Comparison of ENCODE assay signal across 8 cellular contexts in genomic region chr21:33901421-33902288, GRCh38. TPM values are rescaled to one million over a fixed set of nuclear protein-coding genes. Genes with fewer than 3 reads are reported as not detected.
A peak's percentile ranks its signal among the peaks of the same experiment; 100 is the strongest.
DNase-seq lines count a peak whose midpoint lies in the region; ATAC-seq, FAIRE-seq and TF ChIP-seq lines count a peak whose summit lies in the region.

No MANE protein-coding gene starts in this region.

- RAD21 ChIA-PET in GM12878 (lab: Charles Lee; ENCODE audit: unreplicated experiment), result interaction anchor here (0.9 kb wide), 1 partner anchor 296 kb away, joined by 5 read pairs; no protein-coding TSS in a partner anchor

- TF ChIP-seq POLR2A in GM12878 (IDR thresholded peaks at IDR 0.05; ENCODE audit: low read depth, low read length), result no peak
- TF ChIP-seq POLR2A in uterus (IDR thresholded peaks at IDR 0.05), result no peak

- H3K4me1 ChIP-seq in A673 (ENCODE audit: insufficient read depth, low read length, poor library complexity, severe bottlenecking) (no peaks in the 10 kb centered on the region), GM12878 (ENCODE audit: control insufficient read depth, insufficient read depth, low read length) (no peaks in the 10 kb centered on the region), uterus (no peaks in the 10 kb centered on the region)

- H3K36me3 ChIP-seq in A673 (ENCODE audit: insufficient read depth, low read length, poor library complexity, severe bottlenecking), result peaks cover 38% of the 10 kb centered on the region
- peaks cover 25 to 32% of the 10 kb centered on the region in 2 experiments for H3K36me3 ChIP-seq in GM12878 (ENCODE audit: control insufficient read depth in 2 of 2, insufficient read depth in 2 of 2, low read length in 1 of 2)
- no peaks in the 10 kb centered on the region for H3K36me3 ChIP-seq in uterus

- POLR2A ChIA-PET in A673 (lab: Charles Lee; ENCODE audit: low non-redundant PET) (no interaction called here), GM12878 (lab: Charles Lee) (no interaction called here)

- H2AFZ ChIP-seq in GM12878 (ENCODE audit: control insufficient read depth, low read depth, low read length), result no peak overlapping the region

- H3K27me3 ChIP-seq in A673 (replicated peaks; ENCODE audit: insufficient read depth, low read depth, low read length, poor library complexity) (no peaks in the 10 kb centered on the region), GM12878 (replicated peaks in 1 of 2; ENCODE audit: control insufficient read depth in 2 of 2, insufficient read depth in 2 of 2, low read length in 1 of 2) (no peaks in the 10 kb centered on the region), uterus (no peaks in the 10 kb centered on the region)

- BruUV-seq in A673 (replicated peaks; lab: Mats Ljungman, UMichigan), result no TSS peak
- BruUV-seq in GM12878 (replicated peaks; lab: Mats Ljungman, UMichigan), result no TSS peak

- in situ Hi-C loops in GM12878 (cut with MboI), result no loop called here

- H3K27ac ChIP-seq in A673 (ENCODE audit: low read depth, low read length, poor library complexity, severe bottlenecking) (no peak overlapping the region), GM12878 (ENCODE audit: control insufficient read depth, insufficient read depth) (no peak overlapping the region), uterus (peak overlapping the region in 1 of 2 donors; percentile 5)

- DNase-seq in A673 (ENCODE audit: low spot score) (peak; percentile 72), ELR (ENCODE audit: low read depth) (peak; percentile 61), NCI-H2227 treated with DMSO at 0.1 percent for 48 hours (lab: John Stamatoyannopoulos, UW) (peak; percentile 25), GM12878 (ENCODE audit: low read depth, low spot score) (no peak), left kidney (ENCODE audit: low read depth, low spot score) (peak; percentile 80), uterus (peak; percentile 28 to 30), GM19240 (ENCODE audit: insufficient read length, low spot score) (no peak)

- TF ChIP-seq RAD21 in GM12878 (IDR thresholded peaks at IDR 0.05; ENCODE audit: insufficient read depth, low read depth, low read length), result peak; percentile 31; the same call in 1 of the 2 replicates

- intact Hi-C loops in A673 (cut with micrococcal nuclease; ENCODE audit: unreplicated experiment), result no loop called here
- intact Hi-C loops in GM12878 (cut with micrococcal nuclease; ENCODE audit: unreplicated experiment), result no loop called here
- intact Hi-C loops in uterus (cut with DNase I; ENCODE audit: low total_unique reads), result no loop called here

- 86% methylated on average over 13 of the region's 13 CpGs for WGBS in GM12878 (ENCODE audit: insufficient coverage, insufficient replicate concordance, low lambda C conversion rate, missing lambda C conversion rate)

- no peak overlapping the region for H3K9ac ChIP-seq in GM12878 (ENCODE audit: control insufficient read depth, insufficient read depth, low read length)

- ATAC-seq in GM12878, result peak; percentile 70
- no peak for ATAC-seq in HG03108 (IDR thresholded peaks at IDR 0.05; ENCODE audit: unreplicated experiment)

- no peak for TF ChIP-seq EP300 in GM12878 (IDR thresholded peaks at IDR 0.05; ENCODE audit: borderline replicate concordance in 1 of 2, control insufficient read depth in 1 of 2, low read depth in 2 of 2, low read length in 2 of 2)

- H4K20me1 ChIP-seq in GM12878 (ENCODE audit: control insufficient read depth, insufficient read depth), result no peaks in the 10 kb centered on the region; the same call in 1 of the 2 replicates

- H3K4me2 ChIP-seq in GM12878 (ENCODE audit: control insufficient read depth, insufficient read depth), result no peak overlapping the region

- TF ChIP-seq CTCF in A673 (conservative IDR thresholded peaks at IDR 0.05; ENCODE audit: low read depth, low read length), result peak; percentile 86
- TF ChIP-seq CTCF in GM12878 (IDR thresholded peaks at IDR 0.05 in 2 of 3, conservative IDR thresholded peaks at IDR 0.05 in 1 of 3; ENCODE audit: control insufficient read depth in 2 of 3, extremely low read depth in 1 of 3, insufficient read depth in 1 of 3, low read depth in 3 of 3, low read length in 3 of 3), result peak in 2 of 3 experiments; percentile 25 to 38; a peak in 2 of 6 replicates
- peak in 3 of 4 experiments; percentile 34 to 36 (median 35) for TF ChIP-seq CTCF in uterus (IDR thresholded peaks at IDR 0.05)

- H3K9me3 ChIP-seq in A673 (ENCODE audit: low read depth, low read length, poor library complexity, severe bottlenecking) (no peaks in the 10 kb centered on the region), GM12878 (replicated peaks; ENCODE audit: control insufficient read depth, insufficient read depth, low read length) (no peaks in the 10 kb centered on the region), uterus (no peaks in the 10 kb centered on the region)

- CTCF ChIA-PET in A673 (lab: Charles Lee) (interaction anchor here (0.5 to 1.3 kb wide), 5 partner anchors 23 to 296 kb away, joined by 3 to 6 read pairs (median 3); no protein-coding TSS in a partner anchor), GM12878 (lab: Yijun Ruan, JAX) (interaction anchor here (0.6 to 1.3 kb wide), 4 partner anchors 10 to 256 kb away, joined by 3 to 4 read pairs (median 3); no protein-coding TSS in a partner anchor)

- FAIRE-seq in GM12878 (lab: Jason Lieb, UNC), result no peak

- no peaks in the 10 kb centered on the region for H3K79me2 ChIP-seq in GM12878 (ENCODE audit: control insufficient read depth, insufficient read depth, low read length)

- H3K4me3 ChIP-seq in A673 (ENCODE audit: low read depth, low read length, poor library complexity, severe bottlenecking) (no peak overlapping the region), GM12878 (no peak overlapping the region), uterus (no peak overlapping the region)

- SMC1A ChIA-PET in GM12878 (lab: Charles Lee; ENCODE audit: uncharacterized antibody, unreplicated experiment), result no interaction called here

TF ChIP-seq in GM12878, 131 proteins besides CTCF, POLR2A, EP300 and RAD21 (continues in another document):
- TF ChIP-seq HSF1 (IDR thresholded peaks at IDR 0.05; ENCODE audit: low read depth, low read length), result no peak
- no peak for TF ChIP-seq ZNF592 (IDR thresholded peaks at IDR 0.05)

RNA-seq across cellular contexts. Expression of gene ATP5PO, which starts 13.9 kb away (rescaled TPM):
- 254 and 255 TPM in 2 replicates for total RNA-seq in A673 (2021)
- 77.0 and 85.3 TPM in 2 replicates for total RNA-seq in GM12878 (2013; cell fraction: nucleolus; rRNA removed)
- 251 and 274 TPM in 2 replicates for total RNA-seq in GM12878 (2014; rRNA removed)
- total RNA-seq in GM12878 (2014; rRNA removed; fragmentation: Illumina TruSeq; extraction: Trizol), result 274 and 284 TPM in 2 replicates
- 264 and 294 TPM in 2 replicates for total RNA-seq in GM12878 (2021)
- polyA plus RNA-seq in GM12878 (2011; ENCODE audit: low read depth), result 302 TPM
- polyA plus RNA-seq in GM12878 (2011; rRNA removed), result 489 and 621 TPM in 2 replicates
- 328 and 400 TPM in 2 replicates for polyA plus RNA-seq in GM12878 (2011; cell fraction: cytosol; rRNA removed)
- 156 and 195 TPM in 2 replicates for polyA plus RNA-seq in GM12878 (2011; cell fraction: nucleus; rRNA removed)
- 272 and 296 TPM in 2 replicates for polyA plus RNA-seq in GM12878 (2012)
- polyA plus RNA-seq in GM12878 (2014; fragmentation: Illumina TruSeq; extraction: Trizol), result 451 and 464 TPM in 2 replicates
- 1,000 to 10,000 TPM; 1,461 to 1,656 TPM for polyA plus RNA-seq in GM12878 (2014; fragmentation: Nextera tagmentation; extraction: Ambion mirVana)
- 299 and 374 TPM in 2 replicates for polyA plus RNA-seq in GM12878 (2014; rRNA removed)
- 100 to 1,000 TPM; 610 to 625 TPM for polyA plus RNA-seq in GM12878 (2016; fragmentation: Nextera tagmentation; extraction: Ambion mirVana)
- 172 and 176 TPM in 2 replicates for polyA minus RNA-seq in GM12878 (2011; rRNA and poly(A)+ RNA removed)
- polyA minus RNA-seq in GM12878 (2011; cell fraction: cytosol; rRNA and poly(A)+ RNA removed), result 36.1 and 53.4 TPM in 2 replicates
- polyA minus RNA-seq in GM12878 (2011; cell fraction: nucleus; rRNA and poly(A)+ RNA removed), result 45.9 and 63.6 TPM in 2 replicates
- 100 to 1,000 TPM; 119 to 324 (median 148) TPM for total RNA-seq in uterus

Comparison
In these comparisons a context has a peak if more than half of its experiments do, and no peak if none do; other contexts are left out.
1. DNase-seq: peak in A673 (single experiment), ELR (single experiment), NCI-H2227 treated with DMSO at 0.1 percent for 48 hours (single experiment), left kidney (single experiment) and uterus (2 of 2); none in GM12878 (single experiment) and GM19240 (single experiment).
2. CTCF ChIP-seq: peak in every context shown above with its lines; median percentile 86 in A673; 35 in uterus; 32 in GM12878.